In genomic region chr4:88865466-88865865, GRCh38 we compare ENCODE assay signal across 18 cellular contexts.
"Had no signal": no experiment of that assay in that cellular context is flagged by ENCODE, and none has a peak within 500 bp of the region (broad histone marks: within the 10 kb centered on the region; RNA-seq: fewer than 3 reads in every experiment).

No MANE protein-coding gene starts in this region.

- H3K27ac ChIP-seq: ascending aorta, colonic mucosa, sigmoid colon, thoracic aorta, vagina, WERI-Rb-1 had no signal

- H3K79me2 ChIP-seq: hepatocyte had no signal

- H3K9me3 ChIP-seq: ascending aorta, colonic mucosa, sigmoid colon, thoracic aorta, vagina had no signal

- H3K4me2 ChIP-seq: hepatocyte had no signal

- H3K36me3 ChIP-seq: ascending aorta, colonic mucosa, sigmoid colon, thoracic aorta, vagina, WERI-Rb-1 had no signal

- H3K27me3 ChIP-seq: ascending aorta, colonic mucosa, hepatocyte, sigmoid colon, vagina had no signal

- H3K4me1 ChIP-seq: ascending aorta, colonic mucosa, vagina had no signal

- H3K4me3 ChIP-seq: ascending aorta, colonic mucosa, hepatocyte, sigmoid colon, thoracic aorta, vagina had no signal

- ATAC-seq: left cardiac atrium, T-helper 17 cell had no signal

- DNase-seq: activated CD4-positive, alpha-beta T cell treated with anti-CD3 and anti-CD28 coated beads for 1 hour; activated CD4-positive, alpha-beta T cell treated with anti-CD3 and anti-CD28 coated beads, Interleukin-2, amount 50 U/mL, for 1 hour; activated gamma-delta T cell treated with Interleukin-2 at 50 U/mL for 16 hours; activated T-cell treated with anti-CD3 and anti-CD28 coated beads, Interleukin-2, amount 50 U/mL, for 1 hour; colonic mucosa; foreskin melanocyte; left cardiac atrium; naive B cell; nucleus accumbens; sigmoid colon; stimulated activated CD4-positive, alpha-beta T cell treated with anti-CD3 and anti-CD28 coated beads, Interleukin-4, amount 100 ng/mL, for 1 hour; stimulated activated naive CD4-positive, alpha-beta T cell; T-helper 17 cell; WERI-Rb-1 had no signal

- H2AFZ ChIP-seq: hepatocyte had no signal
